8 cellular contexts compared by ENCODE assay signal in the genomic region with DNA sequence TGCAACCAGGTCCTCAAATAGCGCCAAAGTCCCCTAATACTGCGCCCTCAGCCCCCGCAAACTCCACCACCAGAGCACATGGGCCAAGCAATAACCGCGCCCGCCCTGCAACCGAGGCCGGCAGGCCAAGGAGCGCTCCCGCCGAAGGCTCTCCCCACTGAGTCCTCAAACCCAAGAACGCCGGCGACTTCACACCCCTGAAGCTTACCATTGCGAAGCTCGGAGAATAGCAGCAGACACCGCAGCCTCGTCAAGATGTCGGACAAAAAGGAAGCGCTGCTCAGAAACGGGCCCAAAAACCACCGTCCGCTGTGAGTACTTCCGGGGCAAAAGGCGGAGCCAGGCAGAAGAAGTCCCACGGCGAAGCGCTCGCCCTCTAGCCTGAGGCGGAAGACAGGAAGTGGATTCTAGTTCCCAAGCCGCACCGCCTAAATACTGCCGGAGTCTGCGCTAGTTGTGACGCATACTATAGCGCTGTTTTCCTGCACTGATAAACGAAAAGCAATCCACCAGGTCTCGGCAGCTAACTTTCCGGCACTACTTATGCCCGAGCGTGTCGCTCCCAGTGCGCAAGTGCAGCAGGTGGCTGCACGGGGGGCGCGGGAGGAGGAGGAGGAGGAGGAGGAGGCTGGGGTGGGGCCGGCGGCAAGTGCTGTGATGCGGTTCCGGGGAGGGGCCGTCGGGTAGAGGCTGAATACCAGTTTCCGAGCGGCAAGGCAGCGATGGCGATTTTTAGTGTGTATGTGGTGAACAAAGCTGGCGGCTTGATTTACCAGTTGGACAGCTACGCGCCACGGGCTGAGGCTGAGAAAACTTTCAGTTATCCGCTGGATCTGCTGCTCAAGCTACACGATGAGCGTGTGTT. TPM values are rescaled to one million over a fixed set of nuclear protein-coding genes. Genes with fewer than 3 reads are reported as not detected.
DNase-seq lines count a peak whose midpoint lies in the region; ATAC-seq and TF ChIP-seq lines count a peak whose summit lies in the region.

A gene (minus strand): TSS at position 270 of the 865 bp plus-strand sequence. CDS start 59 bp downstream, at position 211.
A gene with protein sequence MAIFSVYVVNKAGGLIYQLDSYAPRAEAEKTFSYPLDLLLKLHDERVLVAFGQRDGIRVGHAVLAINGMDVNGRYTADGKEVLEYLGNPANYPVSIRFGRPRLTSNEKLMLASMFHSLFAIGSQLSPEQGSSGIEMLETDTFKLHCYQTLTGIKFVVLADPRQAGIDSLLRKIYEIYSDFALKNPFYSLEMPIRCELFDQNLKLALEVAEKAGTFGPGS (plus strand): TSS at position 693 of the 865 bp plus-strand sequence. CDS start 30 bp downstream, at position 723.

- peaks cover 96% of the 10 kb centered on the region for H3K36me3 Mint-ChIP-seq in activated T-cell treated with anti-CD3 and anti-CD28 coated beads, Interleukin-2, amount 50 U/mL, for 24 hours (ENCODE audit: low read depth)

- no peaks in the 10 kb centered on the region for H3K9me3 Mint-ChIP-seq in activated T-cell treated with anti-CD3 and anti-CD28 coated beads, Interleukin-2, amount 50 U/mL, for 24 hours

- peak within 1 kb of the TSS; percentile 90 to 100 for H3K4me3 ChIP-seq in esophagus (ENCODE audit: low read depth in 1 of 2, low read length in 2 of 2)
- H3K4me3 ChIP-seq in mucosa of stomach (ENCODE audit: low read length): peak within 1 kb of the TSS; percentile 92

- ATAC-seq in GM21717 (IDR thresholded peaks at IDR 0.05; ENCODE audit: unreplicated experiment): peak; percentile 81

- H3K4me1 Mint-ChIP-seq in activated T-cell treated with anti-CD3 and anti-CD28 coated beads, Interleukin-2, amount 50 U/mL, for 24 hours (ENCODE audit: low read depth): peaks cover 59% of the 10 kb centered on the region

- H3K36me3 ChIP-seq in esophagus (ENCODE audit: control insufficient read depth in 2 of 2, insufficient read depth in 2 of 2, low read length in 1 of 2): peaks cover 9 to 10% of the 10 kb centered on the region in 2 donors
- peaks cover 14% of the 10 kb centered on the region for H3K36me3 ChIP-seq in mucosa of stomach (ENCODE audit: control insufficient read depth, insufficient read depth, low read length)

- DNase-seq in DMS153 treated with DMSO at 0.1 percent for 48 hours (lab: John Stamatoyannopoulos, UW; ENCODE audit: unreplicated experiment) (peak; percentile 94), KBM-7 (peak; percentile 97)
- peak; percentile 94 for DNase-seq in activated T-cell treated with anti-CD3 and anti-CD28 coated beads, Interleukin-2, amount 50 U/mL, for 24 hours
- peak; percentile 85 to 88 for DNase-seq in stimulated activated CD8-positive, alpha-beta memory T cell treated with anti-CD3 and anti-CD28 coated beads, Interleukin-7, amount 100 ng/mL, for 1 hour (ENCODE audit: low read depth in 2 of 2)

- peak within 1 kb of the TSS; percentile 95 for H3K4me3 Mint-ChIP-seq in activated T-cell treated with anti-CD3 and anti-CD28 coated beads, Interleukin-2, amount 50 U/mL, for 24 hours

- H3K27me3 ChIP-seq in esophagus (ENCODE audit: control insufficient read depth in 1 of 2, insufficient read depth in 2 of 2, low read length in 2 of 2) (no peaks in the 10 kb centered on the region), mucosa of stomach (ENCODE audit: control insufficient read depth, insufficient read depth, low read length) (no peaks in the 10 kb centered on the region)

- in situ Hi-C loops in KBM-7 (cut with MboI; ENCODE audit: low pct_unique_long_range_greater_than_20kb, low sequenced_read_pairs): no loop called here

- no peaks in the 10 kb centered on the region for H3K27me3 Mint-ChIP-seq in activated T-cell treated with anti-CD3 and anti-CD28 coated beads, Interleukin-2, amount 50 U/mL, for 24 hours

- peak within 1 kb of the TSS; percentile 100 for H3K27ac Mint-ChIP-seq in activated T-cell treated with anti-CD3 and anti-CD28 coated beads, Interleukin-2, amount 50 U/mL, for 24 hours

- H3K9ac ChIP-seq in mucosa of stomach (ENCODE audit: low read length): peak within 1 kb of the TSS; percentile 97

- H3K27ac ChIP-seq in esophagus (ENCODE audit: low read depth in 2 of 2, low read length in 1 of 2): peak within 1 kb of the TSS; percentile 94 to 99

- H3K9me3 ChIP-seq in esophagus (ENCODE audit: control insufficient read depth in 2 of 2, insufficient read depth in 1 of 2, low read depth in 1 of 2, low read length in 1 of 2) (no peaks in the 10 kb centered on the region), mucosa of stomach (ENCODE audit: control insufficient read depth, low read length) (no peaks in the 10 kb centered on the region)

- H3K4me1 ChIP-seq in esophagus (ENCODE audit: control insufficient read depth in 2 of 2, insufficient read depth in 2 of 2, low read length in 1 of 2): no peaks in the 10 kb centered on the region
- peaks cover 35% of the 10 kb centered on the region for H3K4me1 ChIP-seq in mucosa of stomach (ENCODE audit: control insufficient read depth, insufficient read depth, low read length)

- 0% methylated on average over 61 to 63 of the region's 63 CpGs for WGBS in esophagus, 2 donors

TF ChIP-seq in PFSK-1, 5 proteins besides CTCF, POLR2A, EP300 and RAD21:
- TF ChIP-seq, protein P1, sequence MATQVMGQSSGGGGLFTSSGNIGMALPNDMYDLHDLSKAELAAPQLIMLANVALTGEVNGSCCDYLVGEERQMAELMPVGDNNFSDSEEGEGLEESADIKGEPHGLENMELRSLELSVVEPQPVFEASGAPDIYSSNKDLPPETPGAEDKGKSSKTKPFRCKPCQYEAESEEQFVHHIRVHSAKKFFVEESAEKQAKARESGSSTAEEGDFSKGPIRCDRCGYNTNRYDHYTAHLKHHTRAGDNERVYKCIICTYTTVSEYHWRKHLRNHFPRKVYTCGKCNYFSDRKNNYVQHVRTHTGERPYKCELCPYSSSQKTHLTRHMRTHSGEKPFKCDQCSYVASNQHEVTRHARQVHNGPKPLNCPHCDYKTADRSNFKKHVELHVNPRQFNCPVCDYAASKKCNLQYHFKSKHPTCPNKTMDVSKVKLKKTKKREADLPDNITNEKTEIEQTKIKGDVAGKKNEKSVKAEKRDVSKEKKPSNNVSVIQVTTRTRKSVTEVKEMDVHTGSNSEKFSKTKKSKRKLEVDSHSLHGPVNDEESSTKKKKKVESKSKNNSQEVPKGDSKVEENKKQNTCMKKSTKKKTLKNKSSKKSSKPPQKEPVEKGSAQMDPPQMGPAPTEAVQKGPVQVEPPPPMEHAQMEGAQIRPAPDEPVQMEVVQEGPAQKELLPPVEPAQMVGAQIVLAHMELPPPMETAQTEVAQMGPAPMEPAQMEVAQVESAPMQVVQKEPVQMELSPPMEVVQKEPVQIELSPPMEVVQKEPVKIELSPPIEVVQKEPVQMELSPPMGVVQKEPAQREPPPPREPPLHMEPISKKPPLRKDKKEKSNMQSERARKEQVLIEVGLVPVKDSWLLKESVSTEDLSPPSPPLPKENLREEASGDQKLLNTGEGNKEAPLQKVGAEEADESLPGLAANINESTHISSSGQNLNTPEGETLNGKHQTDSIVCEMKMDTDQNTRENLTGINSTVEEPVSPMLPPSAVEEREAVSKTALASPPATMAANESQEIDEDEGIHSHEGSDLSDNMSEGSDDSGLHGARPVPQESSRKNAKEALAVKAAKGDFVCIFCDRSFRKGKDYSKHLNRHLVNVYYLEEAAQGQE (IDR thresholded peaks at IDR 0.05; ENCODE audit: insufficient read depth in 1 of 2, low read depth in 2 of 2, low read length in 2 of 2): peak in 1 of 2 experiments; percentile 59; a peak in 1 of 4 replicates
- peak; percentile 72 for TF ChIP-seq POLR2AphosphoS5 (IDR thresholded peaks at IDR 0.05; ENCODE audit: low read depth, low read length)
- 0 out of 2 replicates have a peak, but pooled peaks have one; percentile 25 for TF ChIP-seq SIN3A (IDR thresholded peaks at IDR 0.05; ENCODE audit: borderline replicate concordance, insufficient read depth, low read length)
- peak; percentile 4 for TF ChIP-seq FOXP2 (optimal IDR thresholded peaks at IDR 0.05; ENCODE audit: borderline replicate concordance, extremely low read depth, extremely low read length, insufficient read depth)
- TF ChIP-seq TAF1 (IDR thresholded peaks at IDR 0.05; ENCODE audit: borderline replicate concordance, insufficient read depth, low read length): peak; percentile 96

RNA-seq across cellular contexts. Expression of the first gene that starts in this region (rescaled TPM):
- polyA plus RNA-seq in PFSK-1 (2012; ENCODE audit: insufficient read length, low read depth): 1,270 TPM
- 1,000 to 10,000 TPM; 1,420 to 2,000 TPM for polyA plus RNA-seq in esophagus

RNA-seq across cellular contexts. Expression of the second gene that starts in this region (rescaled TPM):
- polyA plus RNA-seq in PFSK-1 (2012; ENCODE audit: insufficient read length, low read depth): 58.4 TPM
- polyA plus RNA-seq in esophagus: 10 to 100 TPM; 11.7 to 32.5 TPM

Comparison
In these comparisons a context has a peak if more than half of its experiments do, and no peak if none do; other contexts are left out.
1. Peak in every context shown above with its lines: DNase-seq, ATAC-seq, H3K4me3 ChIP-seq and H3K27ac ChIP-seq.